Comparison of ENCODE assay signal across 28 cellular contexts in genomic region chr3:45275006-45275704, GRCh38. TPM values are rescaled to one million over a fixed set of nuclear protein-coding genes. Genes with fewer than 3 reads are reported as not detected.
DNase-seq lines count a peak whose midpoint lies in the region; ATAC-seq and TF ChIP-seq lines count a peak whose summit lies in the region.
"Had no signal": no experiment of that assay in that cellular context is flagged by ENCODE, and none has a peak within 500 bp of the region (broad histone marks: within the 10 kb centered on the region; RNA-seq: fewer than 3 reads in every experiment).

No MANE protein-coding gene starts in this region.

- peak; percentile 91 for ATAC-seq in GM23338
- ATAC-seq: activated CD8-positive, alpha-beta memory T cell treated with anti-CD3 and anti-CD28 coated beads, Interleukin-2, amount 10 ng/mL, durations not matched to agents 7 days and 5 days; activated T-cell treated with anti-CD3 and anti-CD28 coated beads, Interleukin-2, amount 50 U/mL, for 72 hours; HepG2; left lung; stimulated activated effector memory CD8-positive, alpha-beta T cell treated with anti-CD3 and anti-CD28 coated beads, Interleukin-12 subunit alpha, Interleukin-12 subunit beta, amount 100 ng/mL, for 72 hours had no signal

- H3K4me1 Mint-ChIP-seq in GM23338, result peaks cover 18% of the 10 kb centered on the region
- H3K4me1 Mint-ChIP-seq: activated CD4-positive, alpha-beta T cell treated with anti-CD3 and anti-CD28 coated beads, Interleukin-2, amount 10 ng/mL, durations not matched to agents 7 days and 5 days; activated CD8-positive, alpha-beta memory T cell treated with anti-CD3 and anti-CD28 coated beads, Interleukin-2, amount 10 ng/mL, durations not matched to agents 7 days and 5 days; stimulated activated effector memory CD8-positive, alpha-beta T cell treated with anti-CD3 and anti-CD28 coated beads, Interleukin-12 subunit alpha, Interleukin-12 subunit beta, amount 100 ng/mL, for 72 hours had no signal

- H3K4me3 Mint-ChIP-seq in GM23338, result no peak overlapping the region
- H3K4me3 Mint-ChIP-seq: activated CD4-positive, alpha-beta T cell treated with anti-CD3 and anti-CD28 coated beads, Interleukin-2, amount 10 ng/mL, durations not matched to agents 7 days and 5 days; activated CD8-positive, alpha-beta memory T cell treated with anti-CD3 and anti-CD28 coated beads, Interleukin-2, amount 10 ng/mL, durations not matched to agents 7 days and 5 days; activated T-cell treated with anti-CD3 and anti-CD28 coated beads, Interleukin-2, amount 50 U/mL, for 72 hours; stimulated activated effector memory CD8-positive, alpha-beta T cell treated with anti-CD3 and anti-CD28 coated beads, Interleukin-12 subunit alpha, Interleukin-12 subunit beta, amount 100 ng/mL, for 72 hours had no signal

- peaks cover 9% of the 10 kb centered on the region; the same call in 2 of the 3 replicates for H3K36me3 Mint-ChIP-seq in GM23338 (ENCODE audit: low read depth)
- H3K36me3 Mint-ChIP-seq: activated CD8-positive, alpha-beta memory T cell treated with anti-CD3 and anti-CD28 coated beads, Interleukin-2, amount 10 ng/mL, durations not matched to agents 7 days and 5 days; stimulated activated effector memory CD8-positive, alpha-beta T cell treated with anti-CD3 and anti-CD28 coated beads, Interleukin-12 subunit alpha, Interleukin-12 subunit beta, amount 100 ng/mL, for 72 hours had no signal

- H3K27me3 ChIP-seq in GM23338 (ENCODE audit: insufficient read depth) (no peaks in the 10 kb centered on the region), iPS DF 6.9 (ENCODE audit: control insufficient read depth, insufficient read depth, low read length) (no peaks in the 10 kb centered on the region)
- H3K27me3 ChIP-seq: sigmoid colon, upper lobe of left lung had no signal

- no peak overlapping the region for H3K4me3 ChIP-seq in GM23338
- no peak overlapping the region for H3K4me3 ChIP-seq in iPS DF 6.9 (ENCODE audit: low read length)
- H3K4me3 ChIP-seq: esophagus squamous epithelium, left lung, prostate gland, sigmoid colon, upper lobe of left lung had no signal

- H3F3A ChIP-seq in GM23338 (replicated peaks; ENCODE audit: low read depth), result no peaks in the 10 kb centered on the region

- H3K79me2 ChIP-seq in GM23338 (replicated peaks; ENCODE audit: insufficient read depth), result no peaks in the 10 kb centered on the region

- peaks cover 17% of the 10 kb centered on the region for H3K9me3 Mint-ChIP-seq in GM23338

- H3K4me2 ChIP-seq in GM23338, result peak overlapping the region; percentile 48

- H4K20me1 ChIP-seq in GM23338 (replicated peaks; ENCODE audit: insufficient read depth), result no peaks in the 10 kb centered on the region

- H2AFZ ChIP-seq in GM23338, result no peak overlapping the region

- H3K27ac ChIP-seq in GM23338 (ENCODE audit: low read depth) (no peak overlapping the region), iPS DF 6.9 (ENCODE audit: low read length) (no peak overlapping the region)
- H3K27ac ChIP-seq: esophagus squamous epithelium, left lung, prostate gland, sigmoid colon, upper lobe of left lung, WERI-Rb-1 had no signal

- H3K9me2 ChIP-seq in GM23338 (ENCODE audit: insufficient read depth), result peaks cover 7% of the 10 kb centered on the region; the same call in 1 of the 2 replicates

- TF ChIP-seq CTCF in GM23338 (conservative IDR thresholded peaks at IDR 0.05; ENCODE audit: low read depth in 2 of 2), result no peak

- DNase-seq in GM23338 (ENCODE audit: low spot score), result peak; percentile 15
- DNase-seq in NCI-H187 treated with DMSO at 0.1 percent for 48 hours (lab: John Stamatoyannopoulos, UW), result peak; percentile 66
- DNase-seq in NCI-H748 treated with DMSO at 0.1 percent for 48 hours (lab: John Stamatoyannopoulos, UW), result peak; percentile 43
- peak; percentile 11 for DNase-seq in iPS DF 6.9 (ENCODE audit: low read depth, low spot score)
- no peak for DNase-seq in GM19238 (ENCODE audit: insufficient read length, low spot score)
- DNase-seq in D341Med (ENCODE audit: low spot score), result no peak
- DNase-seq in stimulated activated naive CD4-positive, alpha-beta T cell (lab: John Stamatoyannopoulos, UW), result no peak
- DNase-seq: activated CD4-positive, alpha-beta T cell treated with anti-CD3 and anti-CD28 coated beads, Interleukin-2, amount 10 ng/mL, durations not matched to agents 7 days and 5 days; activated CD8-positive, alpha-beta memory T cell treated with anti-CD3 and anti-CD28 coated beads, Interleukin-2, amount 10 ng/mL, durations not matched to agents 7 days and 5 days; activated naive CD4-positive, alpha-beta T cell; activated T-cell treated with anti-CD3 and anti-CD28 coated beads, Interleukin-2, amount 50 U/mL, for 72 hours; Caco-2; central memory CD4-positive, alpha-beta T cell; dermis blood vessel endothelial cell; esophagus squamous epithelium; foreskin melanocyte; GOT3; hippocampal formation; left lung; NCI-H226; SHP77; sigmoid colon; stimulated activated CD4-positive, alpha-beta T cell treated with anti-CD3 and anti-CD28 coated beads, Interleukin-4, amount 100 ng/mL, for 24 hours; upper lobe of left lung; WERI-Rb-1 had no signal

- H3K27ac Mint-ChIP-seq in GM23338, result no peak overlapping the region
- H3K27ac Mint-ChIP-seq: activated CD4-positive, alpha-beta T cell treated with anti-CD3 and anti-CD28 coated beads, Interleukin-2, amount 10 ng/mL, durations not matched to agents 7 days and 5 days; activated CD8-positive, alpha-beta memory T cell treated with anti-CD3 and anti-CD28 coated beads, Interleukin-2, amount 10 ng/mL, durations not matched to agents 7 days and 5 days; activated T-cell treated with anti-CD3 and anti-CD28 coated beads, Interleukin-2, amount 50 U/mL, for 72 hours; stimulated activated effector memory CD8-positive, alpha-beta T cell treated with anti-CD3 and anti-CD28 coated beads, Interleukin-12 subunit alpha, Interleukin-12 subunit beta, amount 100 ng/mL, for 72 hours had no signal

- H3K36me3 ChIP-seq in GM23338 (ENCODE audit: insufficient read depth) (no peaks in the 10 kb centered on the region), iPS DF 6.9 (ENCODE audit: control insufficient read depth, insufficient read depth, low read length) (no peaks in the 10 kb centered on the region)
- H3K36me3 ChIP-seq: esophagus squamous epithelium, left lung, prostate gland, sigmoid colon, upper lobe of left lung, WERI-Rb-1 had no signal

- H3K9me3 ChIP-seq in iPS DF 6.9 (ENCODE audit: control insufficient read depth, insufficient read depth, low read length), result no peaks in the 10 kb centered on the region
- H3K9me3 ChIP-seq: prostate gland had no signal

- WGBS in iPS DF 6.9 (ENCODE audit: insufficient coverage, insufficient read length), result no CpG with 5 or more reads among the region's 5 CpGs

- peaks cover 12% of the 10 kb centered on the region for H3K4me1 ChIP-seq in GM23338 (ENCODE audit: insufficient read depth)
- no peaks in the 10 kb centered on the region; the same call in 1 of the 2 replicates for H3K4me1 ChIP-seq in iPS DF 6.9 (ENCODE audit: control insufficient read depth, insufficient read depth, low read length)
- H3K4me1 ChIP-seq: Caco-2, esophagus squamous epithelium, prostate gland, sigmoid colon, upper lobe of left lung had no signal

- peaks cover 1% of the 10 kb centered on the region for H3K27me3 Mint-ChIP-seq in GM23338 (ENCODE audit: insufficient read depth, low read depth, poor library complexity)

TF ChIP-seq in GM23338, 12 proteins besides CTCF, POLR2A, EP300 and RAD21:
- no peak for TF ChIP-seq NANOG (IDR thresholded peaks at IDR 0.05; ENCODE audit: borderline replicate concordance)
- no peak for TF ChIP-seq STAT1 (IDR thresholded peaks at IDR 0.05; ENCODE audit: unreplicated experiment)
- TF ChIP-seq CREB1 (CRISPR knock-in tag; IDR thresholded peaks at IDR 0.05; ENCODE audit: low read depth), result no peak

RNA-seq across cellular contexts. Expression of gene TMEM158, which starts 49.1 kb away (rescaled TPM):
- total RNA-seq in GM23338 (2014; rRNA removed; shearing (Covaris generic)), result 16.9 and 19.6 TPM in 2 replicates
- polyA plus RNA-seq in GM23338 (2016; fragmentation: Nextera tagmentation; extraction: Ambion mirVana), result 9.6 and 12.8 TPM in 2 replicates
- total RNA-seq: activated T-cell treated with anti-CD3 and anti-CD28 coated beads, Interleukin-2, amount 50 U/mL, for 72 hours had no signal
- polyA plus RNA-seq: HepG2 had no signal

Comparison
In these comparisons a context has a peak if more than half of its experiments do, and no peak if none do; other contexts are left out.
1. DNase-seq: peak in GM23338 (single experiment), NCI-H187 treated with DMSO at 0.1 percent for 48 hours (single experiment), NCI-H748 treated with DMSO at 0.1 percent for 48 hours (single experiment) and iPS DF 6.9 (single experiment); none in GM19238 (single experiment), D341Med (single experiment) and stimulated activated naive CD4-positive, alpha-beta T cell (0 of 6).